10 cellular contexts compared by ENCODE assay signal in the genomic region with DNA sequence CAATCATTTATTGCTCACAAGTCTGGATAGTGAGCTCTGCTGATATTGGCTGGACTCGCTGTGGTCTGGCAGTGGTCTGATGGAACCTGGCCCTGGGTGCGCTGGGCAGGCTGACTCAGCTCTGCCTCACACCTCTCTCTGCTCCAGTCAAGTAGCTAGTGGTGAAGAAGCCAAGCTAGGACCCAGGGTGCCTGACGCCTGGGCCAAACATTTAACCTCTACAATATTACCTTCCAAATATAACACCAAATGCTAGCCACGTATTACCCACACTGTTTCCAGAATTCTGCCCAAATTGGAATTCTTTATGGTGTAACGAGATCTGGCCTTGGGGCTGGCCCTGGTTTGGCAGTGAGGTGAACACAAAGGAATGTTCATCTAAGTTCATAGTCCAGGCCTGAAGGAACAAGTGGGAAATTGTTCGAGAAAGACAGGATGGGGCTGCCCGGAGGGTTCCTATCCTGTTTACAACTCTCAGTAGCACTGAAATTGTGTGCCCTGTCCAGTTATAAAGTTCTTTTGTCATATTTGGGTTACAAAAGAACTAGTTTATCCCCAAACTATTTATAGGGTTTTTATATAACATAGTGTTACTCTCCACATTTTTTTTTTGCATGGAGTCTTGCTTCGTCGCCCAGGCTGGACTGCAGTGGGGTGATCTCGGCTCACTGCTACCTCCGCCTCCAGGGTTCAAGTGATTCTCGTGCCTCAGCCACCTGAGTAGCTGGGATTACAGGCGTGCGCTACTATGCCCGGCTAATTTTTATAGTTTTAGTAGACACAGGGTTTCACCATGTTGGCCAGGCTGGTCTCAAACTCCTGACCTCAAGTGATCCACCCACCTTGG. TPM values are rescaled to one million over a fixed set of nuclear protein-coding genes. Genes with fewer than 3 reads are reported as not detected.
DNase-seq lines count a peak whose midpoint lies in the region; ATAC-seq and TF ChIP-seq lines count a peak whose summit lies in the region.
"Had no signal": no experiment of that assay in that cellular context is flagged by ENCODE, and none has a peak within 500 bp of the region (broad histone marks: within the 10 kb centered on the region; RNA-seq: fewer than 3 reads in every experiment).

No MANE protein-coding gene starts in this region.

- H3K4me3 Mint-ChIP-seq in MCF 10A (ENCODE audit: unreplicated experiment): no peak overlapping the region

- H3K36me3 Mint-ChIP-seq in MCF 10A (ENCODE audit: insufficient read depth, unreplicated experiment): no peaks in the 10 kb centered on the region

- no peaks in the 10 kb centered on the region for H3K9me3 Mint-ChIP-seq in MCF 10A (ENCODE audit: unreplicated experiment)

- peaks cover 14% of the 10 kb centered on the region for H3K4me1 Mint-ChIP-seq in MCF 10A (ENCODE audit: insufficient read depth, unreplicated experiment)

- H3K27ac ChIP-seq in upper lobe of right lung: no peak overlapping the region

- no peaks in the 10 kb centered on the region for H3K4me1 ChIP-seq in upper lobe of right lung

- peak; percentile 39 for ATAC-seq in upper lobe of right lung
- no peak for ATAC-seq in GM21576 (IDR thresholded peaks at IDR 0.05; ENCODE audit: unreplicated experiment)
- no peak for ATAC-seq in GM19324 (IDR thresholded peaks at IDR 0.05; ENCODE audit: low FRiP score, unreplicated experiment)

- H3K27ac Mint-ChIP-seq in MCF 10A (ENCODE audit: low read depth, unreplicated experiment): peak overlapping the region; percentile 59

- no TSS peak for BruUV-seq in MCF 10A (replicated peaks; lab: Mats Ljungman, UMichigan)

- POLR2A ChIA-PET in MCF 10A (lab: Yijun Ruan, JAX): interaction anchor here (0.6 to 2.5 kb wide), 8 partner anchors 11 to 308 kb away, joined by 3 to 7 read pairs (median 3); partner anchors contain the start of gene FAM200A

- H3K27me3 Mint-ChIP-seq in MCF 10A (ENCODE audit: insufficient read depth, unreplicated experiment): no peaks in the 10 kb centered on the region

- H3K36me3 ChIP-seq in upper lobe of right lung: no peaks in the 10 kb centered on the region

- intact Hi-C loops in MCF 10A (cut with micrococcal nuclease): loop anchor here (2.0 kb wide), 1 partner anchor 52 kb away; no protein-coding TSS in a partner anchor
- intact Hi-C loops in upper lobe of right lung (cut with DNase I): no loop called here

- DNase-seq in HT-29 (ENCODE audit: low spot score): peak; percentile 35
- DNase-seq in MCF 10A (ENCODE audit: unreplicated experiment): peak; percentile 82
- peak; percentile 93 for DNase-seq in kidney tubule cell (ENCODE audit: low spot score)
- no peak for DNase-seq in upper lobe of right lung
- no peak for DNase-seq in OCI-M1 (lab: John Stamatoyannopoulos, UW)
- DNase-seq: activated naive CD4-positive, alpha-beta T cell treated with anti-CD3 and anti-CD28 coated beads, Interleukin-2, amount 50 U/mL, for 16 hours; NCI-H524 treated with DMSO at 0.1 percent for 48 hours; occipital lobe had no signal

- no peaks in the 10 kb centered on the region for H3K9me3 ChIP-seq in upper lobe of right lung

- CTCF ChIA-PET in MCF 10A (lab: Yijun Ruan, JAX): interaction anchor here (1.2 kb wide), 1 partner anchor 106 kb away, joined by 3 read pairs; no protein-coding TSS in a partner anchor

- H3K4me3 ChIP-seq in upper lobe of right lung: no peak overlapping the region

- TF ChIP-seq CTCF in MCF 10A (IDR thresholded peaks at IDR 0.05; ENCODE audit: unreplicated experiment) (no peak), upper lobe of right lung (IDR thresholded peaks at IDR 0.05) (no peak)

- H3K27me3 ChIP-seq in upper lobe of right lung: no peaks in the 10 kb centered on the region

RNA-seq across cellular contexts. Expression of gene OR2AE1, which starts 16.3 kb away (rescaled TPM):
- 0.55 TPM in 1 of 2 replicates, not detected in the other for total RNA-seq in HT-29 (2014; rRNA removed; shearing (Covaris generic))
- total RNA-seq in MCF 10A (2022) (not detected in 2 replicates), upper lobe of right lung (not detected)
- total RNA-seq: occipital lobe had no signal

RNA-seq across cellular contexts. Expression of gene CYP3A43, which starts 32.7 kb away (rescaled TPM):
- total RNA-seq in HT-29 (2014; rRNA removed; shearing (Covaris generic)): not detected in 2 replicates
- not detected in 2 replicates for total RNA-seq in MCF 10A (2022)
- not detected for total RNA-seq in upper lobe of right lung

RNA-seq across cellular contexts. Expression of gene TRIM4, which starts 58.8 kb away (rescaled TPM):
- 15.1 and 16.0 TPM in 2 replicates for total RNA-seq in HT-29 (2014; rRNA removed; shearing (Covaris generic))
- 28.1 and 28.2 TPM in 2 replicates for total RNA-seq in MCF 10A (2022)
- 32.6 TPM for total RNA-seq in upper lobe of right lung

Comparison
In these comparisons a context has a peak if more than half of its experiments do, and no peak if none do; other contexts are left out.
1. DNase-seq: peak in HT-29 (single experiment), MCF 10A (single experiment) and kidney tubule cell (single experiment); none in upper lobe of right lung (single experiment) and OCI-M1 (single experiment).